In genomic region chr5:61263561-61264272, GRCh38 we compare ENCODE assay signal across 1 cellular context.
TF ChIP-seq lines count a peak whose summit lies in the region.

No MANE protein-coding gene starts in this region.

TF ChIP-seq in SK-N-SH, 30 proteins besides CTCF, POLR2A, EP300 and RAD21 (continued from another document):
- TF ChIP-seq ZBTB33 (IDR thresholded peaks at IDR 0.05; ENCODE audit: borderline replicate concordance, low read depth) = no peak
- TF ChIP-seq FOXJ3 (CRISPR knock-in tag; IDR thresholded peaks at IDR 0.05) = no peak
- TF ChIP-seq TCF12 (IDR thresholded peaks at IDR 0.05) = no peak
